Comparison of ENCODE assay signal across 8 cellular contexts in genomic region chr6:24359640-24360454, GRCh38. TPM values are rescaled to one million over a fixed set of nuclear protein-coding genes. Genes with fewer than 3 reads are reported as not detected.
DNase-seq lines count a peak whose midpoint lies in the region; ATAC-seq and TF ChIP-seq lines count a peak whose summit lies in the region.

No MANE protein-coding gene starts in this region.

- H3K4me1 ChIP-seq in ES-I3 (ENCODE audit: insufficient read depth, low read length) = peaks cover 9% of the 10 kb centered on the region
- H3K4me1 ChIP-seq in MM.1S (ENCODE audit: low read length) = peaks cover 8% of the 10 kb centered on the region; the same call in 1 of the 2 replicates
- H3K4me1 ChIP-seq in gastroesophageal sphincter = peaks cover 0 to 28% (median 5%) of the 10 kb centered on the region in 3 donors
- H3K4me1 ChIP-seq in neuronal stem cell (ENCODE audit: control insufficient read depth in 2 of 2, insufficient read depth in 1 of 2, low read depth in 1 of 2, low read length in 2 of 2) = peaks cover 2 to 3% of the 10 kb centered on the region in 2 donors

- no peak overlapping the region for H2BK12ac ChIP-seq in neuronal stem cell (ENCODE audit: low read length)

- no peak for TF ChIP-seq EP300 in gastroesophageal sphincter (IDR thresholded peaks at IDR 0.05)

- H3K36me3 ChIP-seq in ES-I3 (ENCODE audit: insufficient read depth, low read length) = no peaks in the 10 kb centered on the region
- no peaks in the 10 kb centered on the region for H3K36me3 ChIP-seq in MM.1S (replicated peaks; ENCODE audit: insufficient read depth, low read length)
- H3K36me3 ChIP-seq in gastroesophageal sphincter = no peaks in the 10 kb centered on the region
- H3K36me3 ChIP-seq in neuronal stem cell (replicated peaks in 1 of 2; ENCODE audit: control insufficient read depth in 2 of 2, insufficient read depth in 2 of 2, low read length in 2 of 2) = no peaks in the 10 kb centered on the region

- H4K91ac ChIP-seq in neuronal stem cell (ENCODE audit: low read depth, low read length, poor library complexity) = no peak overlapping the region

- H3F3A ChIP-seq in MM.1S (ENCODE audit: insufficient read depth, low read length) = peaks cover 6% of the 10 kb centered on the region; the same call in 1 of the 2 replicates

- ATAC-seq in gastroesophageal sphincter = peak; percentile 81

- H3K27ac ChIP-seq in MM.1S (ENCODE audit: low read length) (peak overlapping the region; percentile 73), gastroesophageal sphincter (no peak overlapping the region), neuronal stem cell (replicated peaks; ENCODE audit: low read length) (no peak overlapping the region)

- H3K9me2 ChIP-seq in MM.1S (replicated peaks; ENCODE audit: insufficient read depth, low read length) = no peaks in the 10 kb centered on the region

- H2BK120ac ChIP-seq in neuronal stem cell (ENCODE audit: low read depth, low read length) = peak overlapping the region; percentile 11

- H4K20me1 ChIP-seq in MM.1S (ENCODE audit: insufficient read depth, low read length) = no peaks in the 10 kb centered on the region

- TF ChIP-seq CTCF in MM.1S (IDR thresholded peaks at IDR 0.05; ENCODE audit: low read length) = peak; percentile 91
- peak; percentile 37 to 73 (median 40) for TF ChIP-seq CTCF in gastroesophageal sphincter (IDR thresholded peaks at IDR 0.05)

- DNase-seq in HCEC 1CT (peak; percentile 44), MM.1S (peak; percentile 94), SIG-M5 (lab: John Stamatoyannopoulos, UW) (peak; percentile 13), neuronal stem cell (ENCODE audit: low spot score) (peak; percentile 85), stromal cell of bone marrow (ENCODE audit: low read depth) (peak; percentile 60)
- peak; percentile 60 for DNase-seq in activated gamma-delta T cell treated with anti-CD3 and anti-CD28 coated beads, Interleukin-2, amount 50 U/mL, for 16 hours (ENCODE audit: low read depth)

- H3K9me3 ChIP-seq in ES-I3 (ENCODE audit: control insufficient read depth, insufficient read depth, low read length) = no peaks in the 10 kb centered on the region
- no peaks in the 10 kb centered on the region for H3K9me3 ChIP-seq in MM.1S (replicated peaks; ENCODE audit: insufficient read depth, low read length)
- no peaks in the 10 kb centered on the region for H3K9me3 ChIP-seq in gastroesophageal sphincter
- peaks cover 0 to 3% of the 10 kb centered on the region in 2 donors for H3K9me3 ChIP-seq in neuronal stem cell (replicated peaks in 1 of 2; ENCODE audit: control insufficient read depth in 2 of 2, insufficient read depth in 1 of 2, low read depth in 1 of 2, low read length in 2 of 2)

- H3K4me3 ChIP-seq in MM.1S (ENCODE audit: low read length) = peak overlapping the region; percentile 68
- H3K4me3 ChIP-seq in gastroesophageal sphincter = peak overlapping the region; percentile 38 to 55
- peak overlapping the region; percentile 41 to 81 for H3K4me3 ChIP-seq in neuronal stem cell (ENCODE audit: low read length in 2 of 2)

- peak overlapping the region; percentile 94 for H3K4me2 ChIP-seq in MM.1S (ENCODE audit: low read depth, low read length)
- peak overlapping the region; percentile 59 for H3K4me2 ChIP-seq in neuronal stem cell (ENCODE audit: insufficient read depth, low read length, poor library complexity, severe bottlenecking)

- no peaks in the 10 kb centered on the region for H3K27me3 ChIP-seq in MM.1S (replicated peaks; ENCODE audit: insufficient read depth, low read length)
- peaks cover under 1% of the 10 kb centered on the region for H3K27me3 ChIP-seq in gastroesophageal sphincter
- peaks cover 0 to 4% (median 0%) of the 10 kb centered on the region in 3 experiments for H3K27me3 ChIP-seq in neuronal stem cell (ENCODE audit: control insufficient read depth in 3 of 3, insufficient read depth in 3 of 3, low read depth in 1 of 3, low read length in 3 of 3)

- H3K9ac ChIP-seq in ES-I3 (ENCODE audit: low read depth, low read length) (peak overlapping the region; percentile 53; the same call in 1 of the 2 replicates), MM.1S (ENCODE audit: low read length) (peak overlapping the region; percentile 83), neuronal stem cell (ENCODE audit: low read depth, low read length, poor library complexity) (peak overlapping the region; percentile 64)

- no peak overlapping the region for H3K14ac ChIP-seq in neuronal stem cell (ENCODE audit: low read length)

- H3K18ac ChIP-seq in neuronal stem cell (ENCODE audit: low read length) = peak overlapping the region; percentile 90

- H2BK5ac ChIP-seq in neuronal stem cell (ENCODE audit: low read length) = no peak overlapping the region

- no peak overlapping the region for H2AK5ac ChIP-seq in neuronal stem cell (ENCODE audit: low read depth, low read length)

- H3K23ac ChIP-seq in neuronal stem cell (ENCODE audit: low read depth, low read length, poor library complexity) = no peak overlapping the region

- peak overlapping the region; percentile 93 for H2AFZ ChIP-seq in MM.1S (ENCODE audit: low read length)
- H2AFZ ChIP-seq in neuronal stem cell (ENCODE audit: low read length) = peak overlapping the region; percentile 96

- H3K79me2 ChIP-seq in MM.1S (ENCODE audit: low read length) = no peaks in the 10 kb centered on the region

- H3K4ac ChIP-seq in neuronal stem cell (ENCODE audit: low read length) = no peak overlapping the region

- H2BK15ac ChIP-seq in neuronal stem cell (ENCODE audit: low read length) = no peak overlapping the region

- no peaks in the 10 kb centered on the region for H3K79me1 ChIP-seq in neuronal stem cell (ENCODE audit: low read depth, low read length)

- no peak for TF ChIP-seq POLR2A in gastroesophageal sphincter (IDR thresholded peaks at IDR 0.05)

- whole genome bisulfite sequencing in gastroesophageal sphincter (ENCODE audit: low coverage in 1 of 2), 2 donors = 9 to 32% methylated on average over 4 to 25 of the region's 55 CpGs
- no CpG with 5 or more reads among the region's 55 CpGs for WGBS in neuronal stem cell (ENCODE audit: extremely low coverage in 2 of 2, insufficient read length in 2 of 2, insufficient replicate concordance in 1 of 2), 2 donors

- no peak overlapping the region for H4K8ac ChIP-seq in neuronal stem cell (ENCODE audit: low read depth, low read length)

RNA-seq across cellular contexts. Expression of gene DCDC2, which starts 2.0 kb away (rescaled TPM):
- total RNA-seq in gastroesophageal sphincter = under 1 TPM in 1 of 4 donors, not detected in 3; 0.15 TPM
- polyA plus RNA-seq in neuronal stem cell (2013, experiment 1 of 2) = 0.10 TPM
- polyA plus RNA-seq in neuronal stem cell (2013, experiment 2 of 2) = 0.15 TPM

RNA-seq across cellular contexts. Expression of gene MRS2, which starts 42.9 kb away (rescaled TPM):
- 10 to 100 TPM; 23.0 to 41.6 (median 30.6) TPM for total RNA-seq in gastroesophageal sphincter
- 20.7 TPM for polyA plus RNA-seq in neuronal stem cell (2013, experiment 1 of 2)
- 19.9 TPM for polyA plus RNA-seq in neuronal stem cell (2013, experiment 2 of 2)

Comparison
In these comparisons a context has a peak if more than half of its experiments do, and no peak if none do; other contexts are left out.
1. DNase-seq: peak in every context shown above with its lines; median percentile 94 in MM.1S; 85 in neuronal stem cell; 60 in activated gamma-delta T cell treated with anti-CD3 and anti-CD28 coated beads, Interleukin-2, amount 50 U/mL, for 16 hours; 60 in stromal cell of bone marrow; 44 in HCEC 1CT; 13 in SIG-M5.